In genomic region chr1:208101661-208102431, GRCh38 we compare ENCODE assay signal across 9 cellular contexts.
DNase-seq lines count a peak whose midpoint lies in the region; ATAC-seq and TF ChIP-seq lines count a peak whose summit lies in the region.
"Had no signal": no experiment of that assay in that cellular context is flagged by ENCODE, and none has a peak within 500 bp of the region (broad histone marks: within the 10 kb centered on the region; RNA-seq: fewer than 3 reads in every experiment).

No MANE protein-coding gene starts in this region.

- TF ChIP-seq CTCF in fibroblast of pulmonary artery (IDR thresholded peaks at IDR 0.05; ENCODE audit: low read length, missing control alignments) (no peak), psoas muscle (IDR thresholded peaks at IDR 0.05) (no peak)

- H3K4me3 Mint-ChIP-seq in activated CD4-positive, alpha-beta T cell treated with anti-CD3 and anti-CD28 coated beads, Interleukin-2, amount 10 ng/mL, durations not matched to agents 24 days and 14 days, result no peak overlapping the region
- H3K4me3 Mint-ChIP-seq: activated CD4-positive, alpha-beta T cell treated with anti-CD3 and anti-CD28 coated beads for 36 hours had no signal

- peak; percentile 47 to 73 (median 63) for ATAC-seq in psoas muscle
- no peak for ATAC-seq in HG03097 (IDR thresholded peaks at IDR 0.05; ENCODE audit: low FRiP score, unreplicated experiment)
- ATAC-seq: activated CD4-positive, alpha-beta T cell treated with anti-CD3 and anti-CD28 coated beads for 36 hours had no signal

- no peaks in the 10 kb centered on the region for H3K4me1 Mint-ChIP-seq in activated CD4-positive, alpha-beta T cell treated with anti-CD3 and anti-CD28 coated beads, Interleukin-2, amount 10 ng/mL, durations not matched to agents 24 days and 14 days
- H3K4me1 Mint-ChIP-seq: activated CD4-positive, alpha-beta T cell treated with anti-CD3 and anti-CD28 coated beads for 36 hours had no signal

- H3K4me3 ChIP-seq in fibroblast of pulmonary artery (replicated peaks; ENCODE audit: low read depth, low read length), result no peak overlapping the region
- no peak overlapping the region for H3K4me3 ChIP-seq in psoas muscle

- H3K27me3 Mint-ChIP-seq in activated CD4-positive, alpha-beta T cell treated with anti-CD3 and anti-CD28 coated beads, Interleukin-2, amount 10 ng/mL, durations not matched to agents 24 days and 14 days, result peaks cover 2% of the 10 kb centered on the region

- WGBS in psoas muscle, 3 donors, result 39 to 51% (median 46%) methylated on average over 11 of the region's 11 CpGs

- no peaks in the 10 kb centered on the region for H3K9me3 Mint-ChIP-seq in activated CD4-positive, alpha-beta T cell treated with anti-CD3 and anti-CD28 coated beads, Interleukin-2, amount 10 ng/mL, durations not matched to agents 24 days and 14 days

- H3K36me3 ChIP-seq in psoas muscle (ENCODE audit: insufficient read depth in 1 of 2, low read depth in 1 of 2), result peaks cover 0 to 21% of the 10 kb centered on the region in 2 donors

- H3K27ac Mint-ChIP-seq in activated CD4-positive, alpha-beta T cell treated with anti-CD3 and anti-CD28 coated beads, Interleukin-2, amount 10 ng/mL, durations not matched to agents 24 days and 14 days, result no peak overlapping the region
- H3K27ac Mint-ChIP-seq: activated CD4-positive, alpha-beta T cell treated with anti-CD3 and anti-CD28 coated beads for 36 hours had no signal

- no peaks in the 10 kb centered on the region for H3K27me3 ChIP-seq in psoas muscle (ENCODE audit: insufficient read depth in 3 of 3, low read length in 2 of 3)

- no peaks in the 10 kb centered on the region for H3K36me3 Mint-ChIP-seq in activated CD4-positive, alpha-beta T cell treated with anti-CD3 and anti-CD28 coated beads, Interleukin-2, amount 10 ng/mL, durations not matched to agents 24 days and 14 days (ENCODE audit: low read depth)

- no peak overlapping the region for H3K27ac ChIP-seq in psoas muscle

- no peaks in the 10 kb centered on the region for H3K9me3 ChIP-seq in psoas muscle

- intact Hi-C loops in psoas muscle (cut with DNase I), result no loop called here
- intact Hi-C loops in activated CD4-positive, alpha-beta T cell treated with anti-CD3 and anti-CD28 coated beads, Interleukin-2, amount 10 ng/mL, durations not matched to agents 24 days and 14 days (cut with micrococcal nuclease), result no loop called here

- peak; percentile 97 for DNase-seq in NCI-H1092 (lab: John Stamatoyannopoulos, UW)
- DNase-seq in NCI-H774 (lab: John Stamatoyannopoulos, UW), result peak; percentile 84
- peak; percentile 90 for DNase-seq in fibroblast of pulmonary artery (ENCODE audit: low read depth)
- DNase-seq in psoas muscle, result peak; percentile 61 to 80
- no peak for DNase-seq in globus pallidus (ENCODE audit: low spot score)
- DNase-seq in activated CD4-positive, alpha-beta T cell treated with anti-CD3 and anti-CD28 coated beads, Interleukin-2, amount 10 ng/mL, durations not matched to agents 24 days and 14 days, result no peak
- no peak for DNase-seq in activated CD4-positive, alpha-beta T cell treated with anti-CD3 and anti-CD28 coated beads, Interleukin-2, amount 50 U/mL, for 48 hours
- DNase-seq: activated CD4-positive, alpha-beta T cell treated with anti-CD3 and anti-CD28 coated beads for 36 hours had no signal

- H3K4me1 ChIP-seq in psoas muscle, result peaks cover 21% of the 10 kb centered on the region

Comparison
In these comparisons a context has a peak if more than half of its experiments do, and no peak if none do; other contexts are left out.
1. DNase-seq: peak in NCI-H1092 (single experiment), NCI-H774 (single experiment), fibroblast of pulmonary artery (single experiment) and psoas muscle (2 of 2); none in globus pallidus (single experiment), activated CD4-positive, alpha-beta T cell treated with anti-CD3 and anti-CD28 coated beads, Interleukin-2, amount 10 ng/mL, durations not matched to agents 24 days and 14 days (single experiment) and activated CD4-positive, alpha-beta T cell treated with anti-CD3 and anti-CD28 coated beads, Interleukin-2, amount 50 U/mL, for 48 hours (0 of 2).